In the genomic region with DNA sequence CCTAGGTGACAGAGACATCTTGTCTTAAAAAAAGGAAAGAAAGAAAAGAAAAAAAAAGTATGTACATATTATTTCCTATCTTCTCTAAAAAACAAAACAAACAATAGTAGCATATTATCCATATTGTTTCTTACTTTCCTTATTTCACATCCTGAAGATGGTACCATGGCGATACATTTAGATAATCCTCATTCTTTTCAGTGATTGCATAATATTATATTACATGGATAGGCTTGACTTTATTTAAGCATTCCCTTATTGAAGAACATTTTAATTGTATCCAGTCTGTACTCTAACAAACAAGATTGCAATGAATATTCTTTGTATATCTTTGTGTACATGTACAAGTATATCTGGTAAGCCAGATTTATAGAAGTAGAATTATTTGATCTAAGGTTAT, we compare ENCODE assay signal across 28 cellular contexts.
"Had no signal": no experiment of that assay in that cellular context is flagged by ENCODE, and none has a peak within 500 bp of the region (broad histone marks: within the 10 kb centered on the region; RNA-seq: fewer than 3 reads in every experiment).

No MANE protein-coding gene starts in this region.

- H3K4me1 ChIP-seq: neural progenitor cell, parathyroid adenoma, psoas muscle, spleen, suprapubic skin, tibial artery, transverse colon, upper lobe of right lung, uterus had no signal

- H2AFZ ChIP-seq: neural progenitor cell, parathyroid adenoma had no signal

- DNase-seq: naive thymus-derived CD8-positive, alpha-beta T cell; occipital lobe; ovary; psoas muscle; right cardiac atrium; spleen; stimulated activated CD4-positive, alpha-beta T cell treated with anti-CD3 and anti-CD28 coated beads, Interleukin-12 subunit alpha, Interleukin-12 subunit beta, amount 100 ng/mL, for 4 hours; stimulated activated CD4-positive, alpha-beta T cell treated with anti-CD3 and anti-CD28 coated beads, Interleukin-1b, Interleukin-23, amount 100 ng/mL, for 48 hours; stimulated activated CD4-positive, alpha-beta T cell treated with anti-CD3 and anti-CD28 coated beads, Interleukin-4, amount 100 ng/mL, for 1 hour; stimulated activated CD4-positive, alpha-beta T cell treated with anti-CD3 and anti-CD28 coated beads, Interleukin-4, amount 100 ng/mL, for 4 hours; stimulated activated CD8-positive, alpha-beta memory T cell treated with anti-CD3 and anti-CD28 coated beads, Interleukin-4, amount 100 ng/mL, for 48 hours; stimulated activated naive CD4-positive, alpha-beta T cell; stimulated activated naive CD8-positive, alpha-beta T cell treated with anti-CD3 and anti-CD28 coated beads, Interleukin-15, amount 100 ng/mL, for 72 hours; stimulated activated naive CD8-positive, alpha-beta T cell treated with anti-CD3 and anti-CD28 coated beads, Interleukin-15, Interleukin-2, amounts not matched to agents 100 U/mL and 50 U/mL, for 24 hours; substantia nigra; testis; tibial artery; transverse colon; upper lobe of right lung; uterus had no signal

- H3K36me3 ChIP-seq: neural progenitor cell, ovary, spleen, suprapubic skin, tibial artery, transverse colon, upper lobe of right lung, uterus had no signal

- H3K4me3 ChIP-seq: neural progenitor cell, ovary, psoas muscle, skin epidermis, smooth muscle cell, spleen, suprapubic skin, testis, tibial artery, transverse colon, upper lobe of right lung, uterus had no signal

- H3K9me3 ChIP-seq: ovary, psoas muscle, spleen, suprapubic skin, testis, tibial artery, transverse colon, upper lobe of right lung, uterus had no signal

- H3K9ac ChIP-seq: neural progenitor cell, parathyroid adenoma had no signal

- H3K79me2 ChIP-seq: parathyroid adenoma had no signal

- H3K4me2 ChIP-seq: neural progenitor cell, smooth muscle cell had no signal

- ATAC-seq: naive thymus-derived CD8-positive, alpha-beta T cell; natural killer cell treated with Interleukin-12 subunit alpha and Interleukin-12 subunit beta and Interleukin-15 and Interleukin-18, amount 100 ng/mL, for 72 hours; psoas muscle; right cardiac atrium; sciatic nerve; stimulated activated memory B cell treated with anti-CD40 and anti-IgM and Interleukin-4, amounts not matched to agents 10 μg/mL and 1 μg/mL and 100 μg/mL, for 72 hours; stimulated activated naive CD8-positive, alpha-beta T cell treated with anti-CD3 and anti-CD28 coated beads, Interleukin-15, amount 100 ng/mL, for 72 hours; stimulated activated naive CD8-positive, alpha-beta T cell treated with anti-CD3 and anti-CD28 coated beads, Interleukin-15, Interleukin-2, amounts not matched to agents 100 U/mL and 50 U/mL, for 24 hours; upper lobe of right lung had no signal

- H3K27ac ChIP-seq: neural progenitor cell, ovary, parathyroid adenoma, psoas muscle, spleen, suprapubic skin, testis, tibial artery, transverse colon, upper lobe of right lung, uterus had no signal

- H3K27me3 ChIP-seq: neural progenitor cell, ovary, spleen, suprapubic skin, testis, tibial artery, transverse colon, upper lobe of right lung, uterus had no signal
